21 cellular contexts compared by ENCODE assay signal in genomic region chr12:72522411-72522810, GRCh38.
DNase-seq lines count a peak whose midpoint lies in the region; ATAC-seq, FAIRE-seq and TF ChIP-seq lines count a peak whose summit lies in the region.
"Had no signal": no experiment of that assay in that cellular context is flagged by ENCODE, and none has a peak within 500 bp of the region (broad histone marks: within the 10 kb centered on the region; RNA-seq: fewer than 3 reads in every experiment).

No MANE protein-coding gene starts in this region.

- H3K9me3 ChIP-seq in IMR-90 (ENCODE audit: control insufficient read depth, insufficient read depth, low read length): no peaks in the 10 kb centered on the region
- H3K9me3 ChIP-seq in adipocyte (ENCODE audit: control insufficient read depth, low read length): no peaks in the 10 kb centered on the region
- H3K9me3 ChIP-seq: BE2C, Caco-2 had no signal

- no peak overlapping the region for H3K4me3 ChIP-seq in IMR-90 (ENCODE audit: insufficient read depth, low read depth, low read length)
- no peak overlapping the region for H3K4me3 ChIP-seq in adipocyte (ENCODE audit: low read length)
- H3K4me3 ChIP-seq: GM23248, K562 had no signal

- no peak overlapping the region for H4K8ac ChIP-seq in IMR-90 (ENCODE audit: low read depth in 2 of 2, low read length in 2 of 2)

- intact Hi-C loops in IMR-90 (cut with micrococcal nuclease): no loop called here

- dilution Hi-C loops in IMR-90 (cut with HindIII; ENCODE audit: low sequenced_read_pairs, unreplicated experiment): no loop called here

- H3K9ac ChIP-seq in IMR-90 (ENCODE audit: low read depth, low read length) (peak overlapping the region; percentile 46; the same call in 1 of the 2 replicates), adipocyte (ENCODE audit: low read length) (no peak overlapping the region)
- H3K9ac ChIP-seq: GM23248 had no signal

- no peak for TF ChIP-seq RAD21 in IMR-90 (IDR thresholded peaks at IDR 0.05; ENCODE audit: low read length)

- TF ChIP-seq CTCF in IMR-90 (conservative IDR thresholded peaks at IDR 0.05; ENCODE audit: low read depth, low read length): no peak

- peaks cover 4 to 20% of the 10 kb centered on the region in 2 experiments; a peak in 3 of 4 replicates for H3K79me1 ChIP-seq in IMR-90 (ENCODE audit: low read depth in 1 of 2, low read length in 2 of 2)

- ATAC-seq in IMR-90 (ENCODE audit: low read depth) (peak; percentile 61), GM18520 (IDR thresholded peaks at IDR 0.05; ENCODE audit: unreplicated experiment) (no peak)
- ATAC-seq: K562 had no signal

- WGBS in IMR-90 (ENCODE audit: extremely low coverage in 2 of 2, insufficient read length in 1 of 2), 2 experiments: no CpG with 5 or more reads among the region's 1 CpG

- no peak overlapping the region for H2BK15ac ChIP-seq in IMR-90 (ENCODE audit: low read depth, low read length)

- H4K5ac ChIP-seq in IMR-90 (ENCODE audit: low read depth, low read length): peak overlapping the region; percentile 78

- no peaks in the 10 kb centered on the region for H4K20me1 ChIP-seq in IMR-90 (ENCODE audit: insufficient read depth, low read length)

- H3K4me1 ChIP-seq in IMR-90 (ENCODE audit: control insufficient read depth, insufficient read depth, low read length) (peaks cover 9% of the 10 kb centered on the region), adipocyte (ENCODE audit: control insufficient read depth, insufficient read depth, low read length) (no peaks in the 10 kb centered on the region)
- H3K4me1 ChIP-seq: BE2C had no signal

- peak; percentile 50 for DNase-seq in IMR-90
- DNase-seq in adipocyte (ENCODE audit: low read depth): peak; percentile 50
- peak; percentile 35 for DNase-seq in iris pigment epithelial cell (ENCODE audit: low read depth)
- DNase-seq in SK-N-DZ (ENCODE audit: low spot score): no peak
- no peak for DNase-seq in GOT3 (lab: John Stamatoyannopoulos, UW)
- DNase-seq in GM19239 (ENCODE audit: insufficient read length, low spot score): no peak
- DNase-seq: ACHN; BE2C; Caco-2; CD4-positive, alpha-beta T cell; GDM1; GM23248; HCEC 1CT had no signal

- H3K4ac ChIP-seq in IMR-90 (ENCODE audit: low read depth, low read length): no peak overlapping the region

- H3K4me2 ChIP-seq in IMR-90 (ENCODE audit: low read depth, low read length): peak overlapping the region; percentile 77

- no peak overlapping the region for H3K14ac ChIP-seq in IMR-90 (replicated peaks; ENCODE audit: low read depth, low read length)

- no peak overlapping the region for H4K91ac ChIP-seq in IMR-90 (ENCODE audit: insufficient read depth, low read depth, low read length)

- H3K27me3 ChIP-seq in IMR-90 (ENCODE audit: control insufficient read depth, insufficient read depth, low read length): no peaks in the 10 kb centered on the region
- H3K27me3 ChIP-seq in adipocyte (replicated peaks; ENCODE audit: control insufficient read depth, insufficient read depth, low read length): no peaks in the 10 kb centered on the region
- H3K27me3 ChIP-seq: BE2C had no signal

- CTCF ChIA-PET in IMR-90 (lab: Yijun Ruan, JAX): no interaction called here

- H2AK9ac ChIP-seq in IMR-90 (replicated peaks; ENCODE audit: low read depth, low read length, poor library complexity): no peak overlapping the region

- in situ Hi-C loops in IMR-90 (cut with MboI; ENCODE audit: low sequenced_read_pairs): no loop called here

- no peak overlapping the region for H2AK5ac ChIP-seq in IMR-90 (ENCODE audit: low read depth, low read length)

- H3K36me3 ChIP-seq in IMR-90 (ENCODE audit: control insufficient read depth, insufficient read depth, low read length) (peaks cover 1% of the 10 kb centered on the region; the same call in 1 of the 2 replicates), adipocyte (ENCODE audit: control insufficient read depth, insufficient read depth, low read length, severe bottlenecking) (no peaks in the 10 kb centered on the region)
- H3K36me3 ChIP-seq: BE2C had no signal

- FAIRE-seq in GM19239 (lab: Jason Lieb, UNC): no peak
- FAIRE-seq: A204.1, D721Med, GM12892, H54, K562 had no signal

- TF ChIP-seq POLR2A in IMR-90 (IDR thresholded peaks at IDR 0.05; ENCODE audit: low read depth, low read length): no peak

- POLR2A ChIA-PET in IMR-90 (lab: Charles Lee; ENCODE audit: unreplicated experiment): no interaction called here

- H3K27ac ChIP-seq in IMR-90 (ENCODE audit: insufficient read depth, low read length): peak overlapping the region; percentile 29; the same call in 1 of the 2 replicates
- H3K27ac ChIP-seq: C4-2B, GM23248, HL-60 had no signal

- H3K23ac ChIP-seq in IMR-90 (ENCODE audit: low read depth, low read length): no peak overlapping the region

- H2BK120ac ChIP-seq in IMR-90 (ENCODE audit: low read depth, low read length): no peak overlapping the region

- peak overlapping the region; percentile 83; the same call in 1 of the 2 replicates for H3K18ac ChIP-seq in IMR-90 (ENCODE audit: low read depth, low read length)

- no peak overlapping the region for H2BK20ac ChIP-seq in IMR-90 (ENCODE audit: low read depth, low read length)

- H3K56ac ChIP-seq in IMR-90 (ENCODE audit: extremely low read depth, insufficient read depth, low read length): no peak overlapping the region

- H2BK5ac ChIP-seq in IMR-90 (ENCODE audit: low read depth, low read length, poor library complexity, severe bottlenecking): no peak overlapping the region

- no peak overlapping the region for H2AFZ ChIP-seq in IMR-90 (replicated peaks; ENCODE audit: low read length, poor library complexity)
- H2AFZ ChIP-seq: GM23248 had no signal

- H3K9me1 ChIP-seq in IMR-90 (ENCODE audit: insufficient read depth, low read length): peaks cover 6% of the 10 kb centered on the region; the same call in 1 of the 2 replicates

- no TSS peak for BruUV-seq in IMR-90 (replicated peaks; lab: Mats Ljungman, UMichigan)

TF ChIP-seq in IMR-90, 13 proteins besides CTCF, POLR2A, EP300 and RAD21:
- no peak for TF ChIP-seq BHLHE40 (IDR thresholded peaks at IDR 0.05; ENCODE audit: low read depth, low read length)
- TF ChIP-seq CEBPB (IDR thresholded peaks at IDR 0.05; ENCODE audit: low read depth, low read length): peak; percentile 86
TF ChIP-seq in IMR-90: peak in this region for 1.

Comparison
In these comparisons a context has a peak if more than half of its experiments do, and no peak if none do; other contexts are left out.
1. DNase-seq: peak in IMR-90 (single experiment), adipocyte (single experiment) and iris pigment epithelial cell (single experiment); none in SK-N-DZ (single experiment), GOT3 (single experiment) and GM19239 (single experiment).